Comparison of ENCODE assay signal across 11 cellular contexts in the genomic region with DNA sequence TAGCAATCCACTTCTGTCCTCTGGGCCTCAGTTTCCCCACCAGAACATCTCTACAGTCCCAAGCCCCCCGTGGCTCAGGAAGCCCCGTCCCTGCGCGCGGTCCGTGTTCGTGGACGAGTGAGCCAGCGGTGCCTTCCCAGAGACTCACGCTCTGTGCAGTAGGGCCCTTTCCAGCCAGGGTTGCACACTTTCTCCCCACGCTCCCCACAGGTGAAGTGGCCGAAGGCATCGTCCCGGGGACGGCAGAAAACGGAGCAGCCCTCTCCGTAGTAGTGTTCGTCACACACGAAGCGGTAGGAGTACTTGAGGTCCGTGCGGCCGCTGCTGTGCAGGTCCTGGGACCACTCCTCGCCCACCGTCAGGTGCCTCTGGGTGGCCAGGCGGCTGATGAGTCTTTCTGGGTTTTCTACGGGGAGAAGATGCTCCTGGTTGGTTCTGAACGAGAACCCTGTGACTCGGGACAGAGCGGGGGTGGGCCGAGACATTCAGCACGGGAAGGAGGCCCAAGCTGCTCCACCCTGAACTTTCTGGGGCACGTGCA. TPM values are rescaled to one million over a fixed set of nuclear protein-coding genes. Genes with fewer than 3 reads are reported as not detected.
A peak's percentile ranks its signal among the peaks of the same experiment; 100 is the strongest.
DNase-seq lines count a peak whose midpoint lies in the region; ATAC-seq and TF ChIP-seq lines count a peak whose summit lies in the region.
"Had no signal": no experiment of that assay in that cellular context is flagged by ENCODE, and none has a peak within 500 bp of the region (broad histone marks: within the 10 kb centered on the region; RNA-seq: fewer than 3 reads in every experiment).

No MANE protein-coding gene starts in this region.

- H3K27ac Mint-ChIP-seq in chondrocyte (ENCODE audit: unreplicated experiment) = no peak overlapping the region
- H3K27ac Mint-ChIP-seq in naive B cell = peak overlapping the region in 3 of 6 donors; percentile 39 to 88 (median 75)

- no peak overlapping the region for H3K4me3 Mint-ChIP-seq in chondrocyte (ENCODE audit: unreplicated experiment)
- H3K4me3 Mint-ChIP-seq in naive B cell = peak overlapping the region; percentile 74 to 94 (median 91)

- TF ChIP-seq POLR2A in heart left ventricle (IDR thresholded peaks at IDR 0.05) = no peak
- no peak for TF ChIP-seq POLR2A in upper lobe of left lung (IDR thresholded peaks at IDR 0.05)

- TF ChIP-seq CTCF in heart left ventricle (IDR thresholded peaks at IDR 0.05) (no peak), right atrium auricular region (IDR thresholded peaks at IDR 0.05) (no peak), chondrocyte (IDR thresholded peaks at IDR 0.05) (no peak), upper lobe of left lung (IDR thresholded peaks at IDR 0.05) (no peak)

- ATAC-seq in heart left ventricle (no peak), naive B cell (ENCODE audit: low read depth in 2 of 2) (no peak), upper lobe of left lung (ENCODE audit: low FRiP score in 2 of 2) (no peak)

- peak overlapping the region in 9 of 12 donors; percentile 39 to 90 (median 81) for H3K27ac ChIP-seq in heart left ventricle
- H3K27ac ChIP-seq in right atrium auricular region = peak overlapping the region in 1 of 2 donors; percentile 70
- peak overlapping the region in 3 of 4 donors; percentile 58 to 90 (median 85) for H3K27ac ChIP-seq in upper lobe of left lung
- H3K27ac ChIP-seq: C4-2B, epithelial cell of prostate had no signal

- H3K36me3 Mint-ChIP-seq in chondrocyte (ENCODE audit: low read depth) = no peaks in the 10 kb centered on the region
- no peaks in the 10 kb centered on the region for H3K36me3 Mint-ChIP-seq in naive B cell

- TF ChIP-seq EP300 in upper lobe of left lung (IDR thresholded peaks at IDR 0.05) = no peak

- intact Hi-C loops in heart left ventricle (cut with DNase I) = loop anchor here in 5 of 10 donors (2.0 to 10.0 kb wide), 6 partner anchors 133 to 245 kb away; no protein-coding TSS in a partner anchor

- WGBS in heart left ventricle, 4 donors = 59 to 71% (median 69%) methylated on average over 32 to 33 of the region's 33 CpGs
- 71 to 82% methylated on average over 32 to 33 of the region's 33 CpGs for WGBS in upper lobe of left lung, 2 donors

- H3K36me3 ChIP-seq in heart left ventricle (peaks cover 0 to 37% (median 27%) of the 10 kb centered on the region in 9 donors), right atrium auricular region (peaks cover 29% of the 10 kb centered on the region), upper lobe of left lung (peaks cover 0 to 23% (median 5%) of the 10 kb centered on the region in 4 donors)

- H3K27me3 Mint-ChIP-seq in chondrocyte (ENCODE audit: low read depth) = peaks cover 37% of the 10 kb centered on the region
- H3K27me3 Mint-ChIP-seq in naive B cell = peaks cover 26 to 61% (median 49%) of the 10 kb centered on the region in 3 donors

- H3K27me3 ChIP-seq in heart left ventricle = peaks cover 0 to 65% (median 4%) of the 10 kb centered on the region in 9 donors
- no peaks in the 10 kb centered on the region for H3K27me3 ChIP-seq in right atrium auricular region
- peaks cover 0 to 29% (median 22%) of the 10 kb centered on the region in 4 donors for H3K27me3 ChIP-seq in upper lobe of left lung

- H3K4me3 ChIP-seq in heart left ventricle (peak overlapping the region; percentile 1 to 95 (median 82)), right atrium auricular region (peak overlapping the region in 1 of 2 donors; percentile 72), upper lobe of left lung (peak overlapping the region in 1 of 4 donors; percentile 88)

- H3K9me3 Mint-ChIP-seq in chondrocyte (ENCODE audit: low read depth) = no peaks in the 10 kb centered on the region
- H3K9me3 Mint-ChIP-seq in naive B cell = peaks cover 0 to 2% (median 0%) of the 10 kb centered on the region in 7 donors

- peak in 1 of 5 donors; percentile 58 for DNase-seq in heart left ventricle
- no peak for DNase-seq in right atrium auricular region (ENCODE audit: low spot score)
- peak; percentile 90 for DNase-seq in chondrocyte (ENCODE audit: low spot score)
- DNase-seq in naive B cell = no peak
- no peak for DNase-seq in upper lobe of left lung
- DNase-seq in effector CD4-positive, alpha-beta T cell = no peak
- no peak for DNase-seq in SW480 (ENCODE audit: low spot score)
- no peak for DNase-seq in NCI-H146 (lab: John Stamatoyannopoulos, UW)
- DNase-seq: NCI-H1436 had no signal

- H3K9me3 ChIP-seq in heart left ventricle (no peaks in the 10 kb centered on the region), right atrium auricular region (no peaks in the 10 kb centered on the region), upper lobe of left lung (no peaks in the 10 kb centered on the region)

- H3K4me1 ChIP-seq in heart left ventricle (peaks cover 8 to 76% (median 51%) of the 10 kb centered on the region in 12 donors), right atrium auricular region (peaks cover 0 to 71% of the 10 kb centered on the region in 2 donors), upper lobe of left lung (peaks cover 40 to 78% (median 62%) of the 10 kb centered on the region in 4 donors)

- H3K4me1 Mint-ChIP-seq in chondrocyte (ENCODE audit: low read depth) = peaks cover 29% of the 10 kb centered on the region
- peaks cover 24 to 36% (median 27%) of the 10 kb centered on the region in 3 donors for H3K4me1 Mint-ChIP-seq in naive B cell

RNA-seq across cellular contexts. Expression of a gene that starts 2.7 kb away (rescaled TPM):
- total RNA-seq in heart left ventricle = 10 to 100 TPM in 1 of 9 donors, 1 to 10 TPM in 8; 5.5 to 10.7 (median 8.0) TPM
- polyA plus RNA-seq in heart left ventricle = 10 to 100 TPM in 1 of 2 donors, 1 to 10 TPM in 1; 2.6 to 10.0 TPM
- 10 to 100 TPM; 11.2 to 22.0 TPM for total RNA-seq in right atrium auricular region
- total RNA-seq in chondrocyte = 0.35 to 0.82 TPM (median 0.41 TPM) in 3 replicates
- polyA plus RNA-seq in naive B cell (ENCODE audit: low read depth in 6 of 6) = 1 to 10 TPM in 2 of 6 donors, under 1 TPM in 2, not detected in 2; 0.19 to 1.4 (median 0.98) TPM
- total RNA-seq in upper lobe of left lung = 10 to 100 TPM in 3 of 6 donors, 1 to 10 TPM in 3; 3.8 to 20.1 (median 10.2) TPM

RNA-seq across cellular contexts. Expression of a gene that starts 18.4 kb away (rescaled TPM):
- total RNA-seq in heart left ventricle (10 to 100 TPM; 12.1 to 29.4 (median 19.9) TPM), right atrium auricular region (10 to 100 TPM; 14.7 to 18.6 TPM), chondrocyte (26.6 to 36.7 TPM (median 26.8 TPM) in 3 replicates), upper lobe of left lung (10 to 100 TPM; 20.1 to 51.3 (median 28.3) TPM)
- polyA plus RNA-seq in heart left ventricle (1 to 10 TPM; 6.6 to 7.3 TPM), naive B cell (ENCODE audit: low read depth in 6 of 6) (10 to 100 TPM in 5 of 6 donors, 1 to 10 TPM in 1; 8.3 to 35.2 (median 27.5) TPM)
